In genomic region chr2:90207454-90208058, GRCh38 we compare ENCODE assay signal across 8 cellular contexts.
DNase-seq lines count a peak whose midpoint lies in the region; ATAC-seq, FAIRE-seq and TF ChIP-seq lines count a peak whose summit lies in the region.

No MANE protein-coding gene starts in this region.

- H3K27me3 Mint-ChIP-seq in natural killer cell treated with Interleukin-12 subunit alpha and Interleukin-12 subunit beta and Interleukin-15 and Interleukin-18, amount 100 ng/mL, for 72 hours, result no peaks in the 10 kb centered on the region

- DNase-seq in left cardiac atrium (no peak), Right ventricle myocardium inferior (ENCODE audit: missing footprints) (no peak), HT1080 (ENCODE audit: low read depth) (peak; percentile 39), choroid plexus epithelial cell (ENCODE audit: low read depth) (peak; percentile 5), urothelium cell line (ENCODE audit: low spot score) (peak; percentile 57), CD1c-positive myeloid dendritic cell (ENCODE audit: extremely low spot score) (no peak), NCI-H2081 treated with DMSO at 0.1 percent for 48 hours (lab: John Stamatoyannopoulos, UW) (no peak)
- no peak for DNase-seq in natural killer cell treated with Interleukin-12 subunit alpha and Interleukin-12 subunit beta and Interleukin-15 and Interleukin-18, amount 100 ng/mL, for 72 hours (ENCODE audit: low spot score)

- H3K9me3 Mint-ChIP-seq in natural killer cell treated with Interleukin-12 subunit alpha and Interleukin-12 subunit beta and Interleukin-15 and Interleukin-18, amount 100 ng/mL, for 72 hours, result no peaks in the 10 kb centered on the region

- intact Hi-C loops in left cardiac atrium (cut with DNase I), result no loop called here
- intact Hi-C loops in Right ventricle myocardium inferior (cut with DNase I), result no loop called here

- TF ChIP-seq CTCF in choroid plexus epithelial cell (conservative IDR thresholded peaks at IDR 0.05; ENCODE audit: low read depth, low read length), result peak; percentile 14

- FAIRE-seq in urothelium cell line (lab: Jason Lieb, UNC), result no peak

- H3K4me3 Mint-ChIP-seq in natural killer cell treated with Interleukin-12 subunit alpha and Interleukin-12 subunit beta and Interleukin-15 and Interleukin-18, amount 100 ng/mL, for 72 hours, result no peak overlapping the region

- H3K4me3 ChIP-seq in choroid plexus epithelial cell (ENCODE audit: low read depth, low read length), result no peak overlapping the region

- no peaks in the 10 kb centered on the region for H3K36me3 Mint-ChIP-seq in natural killer cell treated with Interleukin-12 subunit alpha and Interleukin-12 subunit beta and Interleukin-15 and Interleukin-18, amount 100 ng/mL, for 72 hours

- H3K27ac Mint-ChIP-seq in natural killer cell treated with Interleukin-12 subunit alpha and Interleukin-12 subunit beta and Interleukin-15 and Interleukin-18, amount 100 ng/mL, for 72 hours, result no peak overlapping the region

- ATAC-seq in left cardiac atrium (peak; percentile 26 to 67), Right ventricle myocardium inferior (no peak)
- no peak for ATAC-seq in natural killer cell treated with Interleukin-12 subunit alpha and Interleukin-12 subunit beta and Interleukin-15 and Interleukin-18, amount 100 ng/mL, for 72 hours

- no peaks in the 10 kb centered on the region for H3K4me1 Mint-ChIP-seq in natural killer cell treated with Interleukin-12 subunit alpha and Interleukin-12 subunit beta and Interleukin-15 and Interleukin-18, amount 100 ng/mL, for 72 hours (ENCODE audit: low read depth in 2 of 2)

Comparison
In these comparisons a context has a peak if more than half of its experiments do, and no peak if none do; other contexts are left out.
1. ATAC-seq: peak in left cardiac atrium (2 of 2); none in Right ventricle myocardium inferior (single experiment) and natural killer cell treated with Interleukin-12 subunit alpha and Interleukin-12 subunit beta and Interleukin-15 and Interleukin-18, amount 100 ng/mL, for 72 hours (0 of 2).
2. DNase-seq: peak in HT1080 (single experiment), choroid plexus epithelial cell (single experiment) and urothelium cell line (single experiment); none in left cardiac atrium (single experiment), Right ventricle myocardium inferior (single experiment), natural killer cell treated with Interleukin-12 subunit alpha and Interleukin-12 subunit beta and Interleukin-15 and Interleukin-18, amount 100 ng/mL, for 72 hours (single experiment), CD1c-positive myeloid dendritic cell (single experiment) and NCI-H2081 treated with DMSO at 0.1 percent for 48 hours (single experiment).